12 cellular contexts compared by ENCODE assay signal in the genomic region with DNA sequence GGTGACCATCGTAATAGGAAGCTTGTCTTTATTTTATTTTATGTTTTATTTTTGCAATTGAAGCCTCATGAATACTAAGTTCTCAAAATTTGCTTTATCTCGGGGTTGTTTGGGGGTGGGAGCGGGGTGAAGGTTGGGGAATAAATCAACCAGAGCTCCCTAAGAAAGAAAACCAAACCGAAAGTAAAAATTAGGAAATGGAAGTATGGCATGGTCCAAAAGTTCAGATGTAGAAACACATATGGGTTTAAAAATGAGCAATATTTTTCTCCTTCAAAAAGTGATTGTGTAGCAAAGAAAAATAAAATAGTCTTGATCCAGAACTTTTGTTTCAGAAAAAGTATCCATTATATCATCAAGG.
DNase-seq lines count a peak whose midpoint lies in the region; ATAC-seq lines count a peak whose summit lies in the region.
"Had no signal": no experiment of that assay in that cellular context is flagged by ENCODE, and none has a peak within 500 bp of the region (broad histone marks: within the 10 kb centered on the region; RNA-seq: fewer than 3 reads in every experiment).

No MANE protein-coding gene starts in this region.

- no peak overlapping the region for H3K27ac Mint-ChIP-seq in IgD-negative memory B cell
- no peak overlapping the region for H3K27ac Mint-ChIP-seq in activated naive CD8-positive, alpha-beta T cell treated with anti-CD3 and anti-CD28 coated beads, Interleukin-2, amount 10 ng/mL, durations not matched to agents 7 days and 5 days
- H3K27ac Mint-ChIP-seq in immature natural killer cell, result peak overlapping the region in 5 of 6 donors; percentile 8 to 55 (median 37)

- no peak overlapping the region for H3K23ac ChIP-seq in neuronal stem cell (ENCODE audit: low read depth, low read length, poor library complexity)

- H3K4me1 Mint-ChIP-seq in IgD-negative memory B cell (peaks cover 0 to 3% (median 3%) of the 10 kb centered on the region in 3 donors), immature natural killer cell (peaks cover 12 to 16% of the 10 kb centered on the region in 2 donors)
- no peaks in the 10 kb centered on the region for H3K4me1 Mint-ChIP-seq in activated naive CD8-positive, alpha-beta T cell treated with anti-CD3 and anti-CD28 coated beads, Interleukin-2, amount 10 ng/mL, durations not matched to agents 7 days and 5 days

- H3K9ac ChIP-seq in skeletal muscle tissue (ENCODE audit: low read depth in 1 of 3, low read length in 3 of 3) (no peak overlapping the region), neuronal stem cell (ENCODE audit: low read depth, low read length, poor library complexity) (no peak overlapping the region)

- H3K4me1 ChIP-seq in skeletal muscle tissue (ENCODE audit: control insufficient read depth in 3 of 3, insufficient read depth in 3 of 3, low read length in 3 of 3) (peaks cover 2 to 4% (median 3%) of the 10 kb centered on the region in 3 donors), neuronal stem cell (ENCODE audit: control insufficient read depth in 2 of 2, insufficient read depth in 1 of 2, low read depth in 1 of 2, low read length in 2 of 2) (peaks cover 0 to 2% of the 10 kb centered on the region in 2 donors)
- H3K4me1 ChIP-seq: HAP-1 had no signal

- H2BK5ac ChIP-seq in neuronal stem cell (ENCODE audit: low read length), result no peak overlapping the region

- H3K4me3 ChIP-seq in skeletal muscle tissue (ENCODE audit: low read length in 3 of 3) (peak overlapping the region in 1 of 3 donors; percentile 28), neuronal stem cell (ENCODE audit: low read length in 2 of 2) (no peak overlapping the region)
- H3K4me3 ChIP-seq: HAP-1 had no signal

- H2BK15ac ChIP-seq in neuronal stem cell (ENCODE audit: low read length), result no peak overlapping the region

- POLR2A ChIA-PET in activated naive CD8-positive, alpha-beta T cell treated with anti-CD3 and anti-CD28 coated beads, Interleukin-2, amount 10 ng/mL, durations not matched to agents 7 days and 5 days (lab: Charles Lee), result no interaction called here

- no CpG with 5 or more reads among the region's 4 CpGs for WGBS in neuronal stem cell (ENCODE audit: extremely low coverage in 2 of 2, insufficient read length in 2 of 2, insufficient replicate concordance in 1 of 2), 2 donors

- no peak overlapping the region for H3K18ac ChIP-seq in neuronal stem cell (ENCODE audit: low read length)

- DNase-seq in activated naive CD8-positive, alpha-beta T cell treated with anti-CD3 and anti-CD28 coated beads, Interleukin-2, amount 10 ng/mL, durations not matched to agents 7 days and 5 days, result no peak
- DNase-seq in immature natural killer cell (no peak), NCI-H1092 treated with DMSO at 0.1 percent for 48 hours (lab: John Stamatoyannopoulos, UW) (no peak), neuronal stem cell (ENCODE audit: low spot score) (no peak)
- no peak for DNase-seq in activated CD4-positive, CD25-positive, alpha-beta regulatory T cell (lab: John Stamatoyannopoulos, UW)
- DNase-seq: activated naive CD4-positive, alpha-beta T cell treated with Interleukin-2 at 50 U/mL for 16 hours; DMS79; stimulated activated CD4-positive, alpha-beta T cell treated with anti-CD3 and anti-CD28 coated beads, Interleukin-2, amount 100 ng/mL, for 48 hours had no signal

- H3K14ac ChIP-seq in neuronal stem cell (ENCODE audit: low read length), result no peak overlapping the region

- ATAC-seq in activated naive CD8-positive, alpha-beta T cell treated with anti-CD3 and anti-CD28 coated beads, Interleukin-2, amount 10 ng/mL, durations not matched to agents 7 days and 5 days (ENCODE audit: low read depth), result no peak
- no peak for ATAC-seq in HG02798 (IDR thresholded peaks at IDR 0.05; ENCODE audit: poor library complexity, unreplicated experiment)

- no peak overlapping the region for H2AFZ ChIP-seq in neuronal stem cell (ENCODE audit: low read length)

- no peak overlapping the region for H4K91ac ChIP-seq in neuronal stem cell (ENCODE audit: low read depth, low read length, poor library complexity)

- no peak overlapping the region for H4K8ac ChIP-seq in neuronal stem cell (ENCODE audit: low read depth, low read length)

- H2BK12ac ChIP-seq in neuronal stem cell (ENCODE audit: low read length), result no peak overlapping the region

- no peaks in the 10 kb centered on the region for H3K36me3 ChIP-seq in skeletal muscle tissue (ENCODE audit: control insufficient read depth in 3 of 3, insufficient read depth in 3 of 3, low read length in 3 of 3)
- H3K36me3 ChIP-seq in neuronal stem cell (replicated peaks in 1 of 2; ENCODE audit: control insufficient read depth in 2 of 2, insufficient read depth in 2 of 2, low read length in 2 of 2), result no peaks in the 10 kb centered on the region
- H3K36me3 ChIP-seq: HAP-1 had no signal

- no peak overlapping the region for H2AK5ac ChIP-seq in neuronal stem cell (ENCODE audit: low read depth, low read length)

- peak overlapping the region in 3 of 4 donors; percentile 34 to 56 (median 35) for H3K4me3 Mint-ChIP-seq in IgD-negative memory B cell
- H3K4me3 Mint-ChIP-seq in activated naive CD8-positive, alpha-beta T cell treated with anti-CD3 and anti-CD28 coated beads, Interleukin-2, amount 10 ng/mL, durations not matched to agents 7 days and 5 days, result peak overlapping the region; percentile 57
- peak overlapping the region; percentile 78 to 86 (median 83) for H3K4me3 Mint-ChIP-seq in immature natural killer cell

- H3K27me3 Mint-ChIP-seq in IgD-negative memory B cell, result no peaks in the 10 kb centered on the region
- no peaks in the 10 kb centered on the region for H3K27me3 Mint-ChIP-seq in activated naive CD8-positive, alpha-beta T cell treated with anti-CD3 and anti-CD28 coated beads, Interleukin-2, amount 10 ng/mL, durations not matched to agents 7 days and 5 days
- H3K27me3 Mint-ChIP-seq in immature natural killer cell (ENCODE audit: low read depth in 3 of 3), result peaks cover 0 to 2% (median 2%) of the 10 kb centered on the region in 3 donors

- H3K4ac ChIP-seq in neuronal stem cell (ENCODE audit: low read length), result no peak overlapping the region

- no peaks in the 10 kb centered on the region for H3K9me3 ChIP-seq in skeletal muscle tissue (ENCODE audit: control insufficient read depth in 3 of 3, low read length in 3 of 3)
- H3K9me3 ChIP-seq in neuronal stem cell (replicated peaks in 1 of 2; ENCODE audit: control insufficient read depth in 2 of 2, insufficient read depth in 1 of 2, low read depth in 1 of 2, low read length in 2 of 2), result no peaks in the 10 kb centered on the region
- H3K9me3 ChIP-seq: HAP-1 had no signal

- H3K27ac ChIP-seq in skeletal muscle tissue (ENCODE audit: low read depth, low read length) (peak overlapping the region; percentile 54), neuronal stem cell (replicated peaks; ENCODE audit: low read length) (no peak overlapping the region)

- H3K4me2 ChIP-seq in neuronal stem cell (ENCODE audit: insufficient read depth, low read length, poor library complexity, severe bottlenecking), result no peak overlapping the region

- no peak overlapping the region for H2BK120ac ChIP-seq in neuronal stem cell (ENCODE audit: low read depth, low read length)

- H3K9me3 Mint-ChIP-seq in IgD-negative memory B cell, result peaks cover 0 to 6% (median 4%) of the 10 kb centered on the region in 3 donors
- peaks cover 1% of the 10 kb centered on the region for H3K9me3 Mint-ChIP-seq in activated naive CD8-positive, alpha-beta T cell treated with anti-CD3 and anti-CD28 coated beads, Interleukin-2, amount 10 ng/mL, durations not matched to agents 7 days and 5 days
- H3K9me3 Mint-ChIP-seq in immature natural killer cell, result no peaks in the 10 kb centered on the region

- H3K36me3 Mint-ChIP-seq in IgD-negative memory B cell, result no peaks in the 10 kb centered on the region
- no peaks in the 10 kb centered on the region for H3K36me3 Mint-ChIP-seq in activated naive CD8-positive, alpha-beta T cell treated with anti-CD3 and anti-CD28 coated beads, Interleukin-2, amount 10 ng/mL, durations not matched to agents 7 days and 5 days
- peaks cover 0 to 1% (median 0%) of the 10 kb centered on the region in 3 donors for H3K36me3 Mint-ChIP-seq in immature natural killer cell

- H3K27me3 ChIP-seq in skeletal muscle tissue (ENCODE audit: control insufficient read depth in 3 of 3, insufficient read depth in 3 of 3, low read length in 3 of 3) (no peaks in the 10 kb centered on the region), neuronal stem cell (ENCODE audit: control insufficient read depth in 3 of 3, insufficient read depth in 3 of 3, low read depth in 1 of 3, low read length in 3 of 3) (no peaks in the 10 kb centered on the region)

- H3K79me1 ChIP-seq in neuronal stem cell (ENCODE audit: low read depth, low read length), result no peaks in the 10 kb centered on the region

Comparison
In these comparisons a context has a peak if more than half of its experiments do, and no peak if none do; other contexts are left out.
1. H3K27ac Mint-ChIP-seq: peak in immature natural killer cell (5 of 6); none in IgD-negative memory B cell (0 of 3) and activated naive CD8-positive, alpha-beta T cell treated with anti-CD3 and anti-CD28 coated beads, Interleukin-2, amount 10 ng/mL, durations not matched to agents 7 days and 5 days (single experiment).
2. Peak in every context shown above with its lines, with median percentiles within 50 percentile points of each other: H3K4me3 Mint-ChIP-seq.